ENCODE assay signal across 9 cellular contexts in the genomic region with DNA sequence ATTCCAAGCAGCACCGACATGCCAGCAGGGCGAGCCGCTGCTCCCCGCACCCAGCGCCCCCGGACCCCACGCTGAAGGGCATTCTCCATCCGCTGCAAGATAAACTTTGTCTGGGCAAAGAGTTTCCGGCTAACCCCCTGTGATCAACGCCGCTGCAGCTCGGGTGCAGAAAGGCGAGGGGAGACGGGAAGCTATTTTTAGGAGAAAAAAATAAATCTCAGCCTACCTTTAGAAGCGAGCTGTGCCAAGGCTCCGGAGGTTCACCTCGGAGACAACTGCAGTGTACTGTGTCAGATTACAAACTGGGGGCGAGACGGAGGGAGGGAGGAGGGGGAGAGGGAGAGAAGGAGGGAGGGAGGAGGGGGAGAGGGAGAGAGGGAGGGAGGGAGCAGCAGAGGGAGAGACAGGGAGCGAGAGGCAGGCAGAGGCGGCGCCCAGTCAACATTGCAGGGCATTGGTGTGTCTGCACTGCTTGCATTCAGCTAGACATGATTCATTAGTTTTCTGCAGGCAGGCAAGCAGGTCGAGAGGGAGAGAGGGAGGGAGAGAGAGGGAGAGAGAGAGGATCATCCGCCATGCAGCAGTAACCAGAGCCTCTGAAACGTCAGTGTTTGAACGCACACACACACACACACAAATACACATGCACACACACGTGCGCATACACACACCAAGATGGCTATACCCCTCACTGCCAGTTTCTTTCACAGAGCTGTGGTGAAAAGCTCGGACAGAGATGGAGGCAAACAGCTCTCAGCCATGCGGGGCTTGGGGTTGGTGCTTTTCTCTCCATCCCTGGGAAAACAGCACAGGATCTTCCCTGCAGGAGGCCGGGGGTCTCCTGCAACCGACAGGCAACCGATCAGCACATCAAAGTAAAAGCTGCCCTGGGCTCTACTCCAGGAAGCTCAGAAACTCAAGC. TPM values are rescaled to one million over a fixed set of nuclear protein-coding genes. Genes with fewer than 3 reads are reported as not detected.
DNase-seq lines count a peak whose midpoint lies in the region; FAIRE-seq and TF ChIP-seq lines count a peak whose summit lies in the region.
"Had no signal": no experiment of that assay in that cellular context is flagged by ENCODE, and none has a peak within 500 bp of the region (broad histone marks: within the 10 kb centered on the region; RNA-seq: fewer than 3 reads in every experiment).

A gene with protein sequence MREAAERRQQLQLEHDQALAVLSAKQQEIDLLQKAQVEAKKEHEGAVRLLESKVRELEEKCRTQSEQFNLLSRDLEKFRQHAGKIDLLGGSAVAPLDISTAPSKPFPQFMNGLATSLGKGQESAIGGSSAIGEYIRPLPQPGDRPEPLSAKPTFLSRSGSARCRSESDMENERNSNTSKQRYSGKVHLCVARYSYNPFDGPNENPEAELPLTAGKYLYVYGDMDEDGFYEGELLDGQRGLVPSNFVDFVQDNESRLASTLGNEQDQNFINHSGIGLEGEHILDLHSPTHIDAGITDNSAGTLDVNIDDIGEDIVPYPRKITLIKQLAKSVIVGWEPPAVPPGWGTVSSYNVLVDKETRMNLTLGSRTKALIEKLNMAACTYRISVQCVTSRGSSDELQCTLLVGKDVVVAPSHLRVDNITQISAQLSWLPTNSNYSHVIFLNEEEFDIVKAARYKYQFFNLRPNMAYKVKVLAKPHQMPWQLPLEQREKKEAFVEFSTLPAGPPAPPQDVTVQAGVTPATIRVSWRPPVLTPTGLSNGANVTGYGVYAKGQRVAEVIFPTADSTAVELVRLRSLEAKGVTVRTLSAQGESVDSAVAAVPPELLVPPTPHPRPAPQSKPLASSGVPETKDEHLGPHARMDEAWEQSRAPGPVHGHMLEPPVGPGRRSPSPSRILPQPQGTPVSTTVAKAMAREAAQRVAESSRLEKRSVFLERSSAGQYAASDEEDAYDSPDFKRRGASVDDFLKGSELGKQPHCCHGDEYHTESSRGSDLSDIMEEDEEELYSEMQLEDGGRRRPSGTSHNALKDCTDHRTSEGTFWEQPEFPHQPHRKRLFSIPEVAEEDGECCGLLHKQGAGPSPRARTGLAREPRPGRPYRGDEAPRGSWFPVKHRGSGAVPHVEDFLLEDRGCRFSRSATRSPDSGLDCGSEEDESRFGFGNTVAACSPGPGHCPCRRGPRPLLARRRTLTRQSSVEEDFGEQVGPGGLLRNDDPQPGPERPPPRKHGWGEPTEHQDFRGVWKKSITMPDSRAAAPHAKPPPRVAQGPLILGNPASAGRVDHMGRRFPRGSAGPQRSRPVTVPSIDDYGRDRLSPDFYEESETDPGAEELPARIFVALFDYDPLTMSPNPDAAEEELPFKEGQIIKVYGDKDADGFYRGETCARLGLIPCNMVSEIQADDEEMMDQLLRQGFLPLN (N-terminal part only) (minus strand): TSS at position 304 of the 922 bp plus-strand sequence. CDS start 237,286 bp downstream, outside the sequence.

- peak within 1 kb of the TSS; percentile 66 to 80 (median 74) for H3K4me2 ChIP-seq in BLaER1 treated with 17β-estradiol and CSF1 and Interleukin-3, amounts not matched to agents 10 nM and 100 nM
- H3K4me2 ChIP-seq in keratinocyte (ENCODE audit: control insufficient read depth, extremely low read depth, insufficient read depth, low read depth, low read length): peak within 1 kb of the TSS; percentile 80
- no peak within 1 kb of the TSS for H3K4me2 ChIP-seq in PC-9

- intact Hi-C loops in testis (cut with DNase I; ENCODE audit: low total_unique reads) (no loop called here), PC-9 (cut with micrococcal nuclease; ENCODE audit: unreplicated experiment) (no loop called here)

- CTCF ChIA-PET in PC-9 (lab: Charles Lee): interaction anchor here (0.7 kb wide), 1 partner anchor 85 kb away, joined by 16 read pairs; no protein-coding TSS in a partner anchor

- dilution Hi-C loops in keratinocyte (cut with MboI; ENCODE audit: extremely low pct_ligation_motif_present, low sequenced_read_pairs): no loop called here

- H3K9me2 ChIP-seq in PC-9 (ENCODE audit: insufficient read depth): no peaks in the 10 kb centered on the region

- peaks cover 49 to 63% (median 55%) of the 10 kb centered on the region in 11 experiments for H3K27me3 ChIP-seq in BLaER1 treated with 17β-estradiol and CSF1 and Interleukin-3, amounts not matched to agents 10 nM and 100 nM
- H3K27me3 ChIP-seq in MG63: peaks cover 6% of the 10 kb centered on the region; the same call in 1 of the 2 replicates
- H3K27me3 ChIP-seq in adipocyte (replicated peaks; ENCODE audit: control insufficient read depth, insufficient read depth, low read length): peaks cover 29% of the 10 kb centered on the region
- peaks cover 30% of the 10 kb centered on the region for H3K27me3 ChIP-seq in keratinocyte (ENCODE audit: control insufficient read depth, extremely low read depth, insufficient read depth, low read length)
- H3K27me3 ChIP-seq in testis: no peaks in the 10 kb centered on the region
- H3K27me3 ChIP-seq in PC-9 (ENCODE audit: insufficient read depth, low read depth): peaks cover 71% of the 10 kb centered on the region

- POLR2A ChIA-PET in PC-9 (lab: Charles Lee; ENCODE audit: unreplicated experiment): no interaction called here

- no peaks in the 10 kb centered on the region for H3K36me3 ChIP-seq in BLaER1 treated with 17β-estradiol and CSF1 and Interleukin-3, amounts not matched to agents 10 nM and 100 nM
- H3K36me3 ChIP-seq in MG63 (no peaks in the 10 kb centered on the region), adipocyte (ENCODE audit: control insufficient read depth, insufficient read depth, low read length, severe bottlenecking) (no peaks in the 10 kb centered on the region), keratinocyte (ENCODE audit: control insufficient read depth in 2 of 2, extremely low read depth in 1 of 2, insufficient read depth in 2 of 2, low read length in 2 of 2) (no peaks in the 10 kb centered on the region), testis (ENCODE audit: low read depth, missing control alignments) (no peaks in the 10 kb centered on the region), PC-9 (ENCODE audit: low read depth) (no peaks in the 10 kb centered on the region)

- 0 to 2% methylated on average over 15 to 33 of the region's 33 CpGs for WGBS in testis, 2 donors

- FAIRE-seq in keratinocyte (lab: Jason Lieb, UNC): peak; percentile 81
- FAIRE-seq: GM18507 had no signal

- TF ChIP-seq CTCF in keratinocyte (optimal IDR thresholded peaks at IDR 0.05 in 1 of 3, IDR thresholded peaks at IDR 0.05 in 1 of 3, conservative IDR thresholded peaks at IDR 0.05 in 1 of 3; ENCODE audit: extremely low read depth in 1 of 3, insufficient read depth in 2 of 3, low read length in 3 of 3): no peak
- no peak for TF ChIP-seq CTCF in testis (IDR thresholded peaks at IDR 0.05)
- TF ChIP-seq CTCF in PC-9 (conservative IDR thresholded peaks at IDR 0.05): no peak

- no peaks in the 10 kb centered on the region for H3F3A ChIP-seq in PC-9 (ENCODE audit: insufficient read depth, low read depth)

- DNase-seq in MG63 (peak; percentile 60), adipocyte (ENCODE audit: low read depth) (peak; percentile 41), keratinocyte (ENCODE audit: low read depth, low spot score) (no peak), testis (peak; percentile 36), PC-9 (no peak)
- no peak for DNase-seq in stimulated activated naive CD4-positive, alpha-beta T cell treated with Interleukin-2 at 50 U/mL for 16 hours (lab: John Stamatoyannopoulos, UW)
- no peak for DNase-seq in activated naive CD4-positive, alpha-beta T cell treated with anti-CD3 and anti-CD28 coated beads, Interleukin-2, amount 50 U/mL, for 16 hours

- TF ChIP-seq POLR2A in testis (IDR thresholded peaks at IDR 0.05): no peak

- H3K4me3 ChIP-seq in BLaER1 treated with 17β-estradiol and CSF1 and Interleukin-3, amounts not matched to agents 10 nM and 100 nM: peak within 1 kb of the TSS in 8 of 10 experiments; percentile 25 to 49 (median 35); a peak in 14 of 20 replicates
- H3K4me3 ChIP-seq in MG63: peak within 1 kb of the TSS; percentile 24
- no peak within 1 kb of the TSS for H3K4me3 ChIP-seq in adipocyte (ENCODE audit: low read length)
- H3K4me3 ChIP-seq in keratinocyte (ENCODE audit: control insufficient read depth in 2 of 3, extremely low read depth in 1 of 3, insufficient read depth in 2 of 3, low read depth in 1 of 3, low read length in 3 of 3): peak within 1 kb of the TSS; percentile 35 to 58 (median 51)
- H3K4me3 ChIP-seq in testis: peak within 1 kb of the TSS; percentile 22 to 58
- no peak within 1 kb of the TSS for H3K4me3 ChIP-seq in PC-9

- H3K79me2 ChIP-seq in keratinocyte (ENCODE audit: control insufficient read depth, insufficient read depth, low read length): no peaks in the 10 kb centered on the region
- no peaks in the 10 kb centered on the region for H3K79me2 ChIP-seq in PC-9 (ENCODE audit: low read depth)

- H3K27ac ChIP-seq in BLaER1 treated with 17β-estradiol and CSF1 and Interleukin-3, amounts not matched to agents 10 nM and 100 nM: no peak within 1 kb of the TSS
- H3K27ac ChIP-seq in keratinocyte (ENCODE audit: control insufficient read depth, insufficient read depth, low read length): no peak within 1 kb of the TSS
- H3K27ac ChIP-seq in testis: no peak within 1 kb of the TSS
- no peak within 1 kb of the TSS for H3K27ac ChIP-seq in PC-9

- H3K9me1 ChIP-seq in keratinocyte (ENCODE audit: control insufficient read depth, extremely low read depth, insufficient read depth, low read length): no peaks in the 10 kb centered on the region

- peaks cover 14 to 34% (median 29%) of the 10 kb centered on the region in 10 experiments; a peak in 18 of 20 replicates for H3K4me1 ChIP-seq in BLaER1 treated with 17β-estradiol and CSF1 and Interleukin-3, amounts not matched to agents 10 nM and 100 nM
- H3K4me1 ChIP-seq in adipocyte (ENCODE audit: control insufficient read depth, insufficient read depth, low read length) (no peaks in the 10 kb centered on the region), keratinocyte (ENCODE audit: control insufficient read depth, extremely low read depth, insufficient read depth, low read length) (peaks cover 13% of the 10 kb centered on the region), testis (peaks cover 22% of the 10 kb centered on the region), PC-9 (replicated peaks; ENCODE audit: insufficient read depth) (no peaks in the 10 kb centered on the region)

- peak within 1 kb of the TSS in 2 of 11 experiments; percentile 18 to 24; a peak in 2 of 22 replicates for H3K9ac ChIP-seq in BLaER1 treated with 17β-estradiol and CSF1 and Interleukin-3, amounts not matched to agents 10 nM and 100 nM
- H3K9ac ChIP-seq in adipocyte (ENCODE audit: low read length) (no peak within 1 kb of the TSS), keratinocyte (ENCODE audit: control insufficient read depth, extremely low read depth, insufficient read depth, low read length) (no peak within 1 kb of the TSS)

- peaks cover 8 to 12% (median 10%) of the 10 kb centered on the region in 11 experiments for H3K9me3 ChIP-seq in BLaER1 treated with 17β-estradiol and CSF1 and Interleukin-3, amounts not matched to agents 10 nM and 100 nM (replicated peaks in 1 of 11)
- H3K9me3 ChIP-seq in MG63: no peaks in the 10 kb centered on the region
- peaks cover 6% of the 10 kb centered on the region for H3K9me3 ChIP-seq in adipocyte (ENCODE audit: control insufficient read depth, low read length)
- no peaks in the 10 kb centered on the region for H3K9me3 ChIP-seq in keratinocyte (ENCODE audit: control insufficient read depth, low read depth, low read length)
- H3K9me3 ChIP-seq in testis: no peaks in the 10 kb centered on the region
- H3K9me3 ChIP-seq in PC-9 (ENCODE audit: insufficient read depth, low read depth): no peaks in the 10 kb centered on the region

- BruUV-seq in PC-9 (replicated peaks; lab: Mats Ljungman, UMichigan): no TSS peak

- peaks cover 0 to 17% (median 4%) of the 10 kb centered on the region in 11 experiments; a peak in 11 of 22 replicates for H4K20me1 ChIP-seq in BLaER1 treated with 17β-estradiol and CSF1 and Interleukin-3, amounts not matched to agents 10 nM and 100 nM
- H4K20me1 ChIP-seq in keratinocyte (ENCODE audit: control insufficient read depth, extremely low read depth, insufficient read depth, low read length): no peaks in the 10 kb centered on the region
- H4K20me1 ChIP-seq in PC-9 (ENCODE audit: insufficient read depth): no peaks in the 10 kb centered on the region

- H2AFZ ChIP-seq in keratinocyte (ENCODE audit: control insufficient read depth, low read length) (peak within 1 kb of the TSS; percentile 63), PC-9 (no peak within 1 kb of the TSS)

RNA-seq across cellular contexts. Expression of the gene that starts here (rescaled TPM):
- 0.76 TPM in 1 of 2 replicates, not detected in the other for total RNA-seq in MG63 (2014; rRNA removed; shearing (Covaris generic); ENCODE audit: low replicate concordance)
- 0.02 to 0.16 TPM (median 0.12 TPM) in 3 replicates for polyA plus RNA-seq in keratinocyte
- polyA plus RNA-seq in keratinocyte (2011; ENCODE audit: low read depth): not detected
- 0.11 and 0.19 TPM in 2 replicates for polyA plus RNA-seq in keratinocyte (2011; cell fraction: cytosol; rRNA removed)
- 0.14 and 0.23 TPM in 2 replicates for polyA plus RNA-seq in keratinocyte (2011; cell fraction: nucleus; rRNA removed)
- 0.18 TPM in 1 of 2 replicates, not detected in the other for polyA plus RNA-seq in keratinocyte (2012; ENCODE audit: low replicate concordance)
- polyA minus RNA-seq in keratinocyte: 0.13 to 0.20 TPM in 2 of 3 replicates, not detected in the other
- polyA minus RNA-seq in keratinocyte (2011; cell fraction: cytosol; rRNA and poly(A)+ RNA removed): not detected
- polyA minus RNA-seq in keratinocyte (2011; cell fraction: nucleus; rRNA and poly(A)+ RNA removed): not detected in 2 replicates
- total RNA-seq in testis: 10 to 100 TPM in 1 of 2 donors, 1 to 10 TPM in 1; 8.0 to 10.0 TPM
- 8.7 TPM for polyA plus RNA-seq in testis (ENCODE audit: insufficient read depth, low read depth, low replicate concordance)
- total RNA-seq in PC-9 (2021): not detected in 2 replicates

Comparison
In these comparisons a context has a peak if more than half of its experiments do, and no peak if none do; other contexts are left out.
1. Peak in DNase-seq and H3K4me3 ChIP-seq in MG63; RNA of the gene not detected or under 1 TPM.
2. H3K4me3 ChIP-seq: peak in BLaER1 treated with 17β-estradiol and CSF1 and Interleukin-3, amounts not matched to agents 10 nM and 100 nM (8 of 10), keratinocyte (3 of 3) and testis (2 of 2); none in adipocyte (single experiment) and PC-9 (single experiment).
3. DNase-seq: peak in adipocyte (single experiment) and testis (single experiment); none in keratinocyte (single experiment), PC-9 (0 of 2), stimulated activated naive CD4-positive, alpha-beta T cell treated with Interleukin-2 at 50 U/mL for 16 hours (single experiment) and activated naive CD4-positive, alpha-beta T cell treated with anti-CD3 and anti-CD28 coated beads, Interleukin-2, amount 50 U/mL, for 16 hours (single experiment).